9 cellular contexts compared by ENCODE assay signal in genomic region chr18:37254256-37254880, GRCh38.
A peak's percentile ranks its signal among the peaks of the same experiment; 100 is the strongest.
DNase-seq lines count a peak whose midpoint lies in the region; TF ChIP-seq lines count a peak whose summit lies in the region.
"Had no signal": no experiment of that assay in that cellular context is flagged by ENCODE, and none has a peak within 500 bp of the region (broad histone marks: within the 10 kb centered on the region; RNA-seq: fewer than 3 reads in every experiment).

No MANE protein-coding gene starts in this region.

- H3K27me3 ChIP-seq in BLaER1, result peaks cover 10% of the 10 kb centered on the region; the same call in 1 of the 2 replicates

- no peak overlapping the region for H3K27ac Mint-ChIP-seq in IgD-negative memory B cell
- peak overlapping the region; percentile 62 for H3K27ac Mint-ChIP-seq in neural crest cell (ENCODE audit: unreplicated experiment)

- H3K36me3 Mint-ChIP-seq in IgD-negative memory B cell (peaks cover under 1% of the 10 kb centered on the region), neural crest cell (ENCODE audit: low read depth) (no peaks in the 10 kb centered on the region)

- H3K9me3 ChIP-seq in BLaER1, result no peaks in the 10 kb centered on the region
- H3K9me3 ChIP-seq: neutrophil had no signal

- peaks cover 5% of the 10 kb centered on the region; the same call in 1 of the 2 replicates for H3K4me1 ChIP-seq in BLaER1

- no peak overlapping the region for H3K9ac ChIP-seq in BLaER1

- H3K9me3 Mint-ChIP-seq in IgD-negative memory B cell, result peaks cover 0 to 2% (median 0%) of the 10 kb centered on the region in 3 donors
- no peaks in the 10 kb centered on the region for H3K9me3 Mint-ChIP-seq in neural crest cell

- no peaks in the 10 kb centered on the region for H4K20me1 ChIP-seq in BLaER1

- peak overlapping the region; percentile 54 for H3K4me3 ChIP-seq in BLaER1

- H3K4me3 Mint-ChIP-seq in IgD-negative memory B cell, result peak overlapping the region; percentile 42 to 81 (median 70)
- peak overlapping the region; percentile 82 for H3K4me3 Mint-ChIP-seq in neural crest cell

- H3K27ac ChIP-seq in BLaER1, result no peak overlapping the region
- H3K27ac ChIP-seq: neutrophil had no signal

- H3K4me1 Mint-ChIP-seq in IgD-negative memory B cell (peaks cover 0 to 7% (median 7%) of the 10 kb centered on the region in 3 donors), neural crest cell (peaks cover 5% of the 10 kb centered on the region)

- peak overlapping the region; percentile 68 for H3K4me2 ChIP-seq in BLaER1

- peak; percentile 60 for DNase-seq in ecto neural progenitor cell (ENCODE audit: low spot score)
- peak; percentile 5 for DNase-seq in neural crest cell (ENCODE audit: low read depth, low spot score)
- no peak for DNase-seq in GM10266 (ENCODE audit: extremely low spot score)
- DNase-seq in stimulated activated CD4-positive, alpha-beta T cell treated with anti-CD3 and anti-CD28 coated beads, Interleukin-4, amount 100 ng/mL, for 24 hours, result no peak
- no peak for DNase-seq in cortex of kidney (lab: John Stamatoyannopoulos, UW)
- no peak for DNase-seq in NOMO-1 treated with dmso at 0.1 percent for 144 hours (lab: John Stamatoyannopoulos, UW; ENCODE audit: unreplicated experiment)

- TF ChIP-seq CTCF in neural crest cell (conservative IDR thresholded peaks at IDR 0.05), result no peak
- TF ChIP-seq CTCF in GM10266 (IDR thresholded peaks at IDR 0.05; ENCODE audit: control insufficient read depth, insufficient read depth, low read depth, missing control alignments), result no peak

- H3K27me3 Mint-ChIP-seq in IgD-negative memory B cell (peaks cover 34% of the 10 kb centered on the region), neural crest cell (ENCODE audit: low read depth) (peaks cover 67% of the 10 kb centered on the region)

- H3K36me3 ChIP-seq in BLaER1, result no peaks in the 10 kb centered on the region
- H3K36me3 ChIP-seq: neutrophil had no signal

Comparison
In these comparisons a context has a peak if more than half of its experiments do, and no peak if none do; other contexts are left out.
1. DNase-seq: peak in ecto neural progenitor cell (single experiment) and neural crest cell (single experiment); none in GM10266 (single experiment), stimulated activated CD4-positive, alpha-beta T cell treated with anti-CD3 and anti-CD28 coated beads, Interleukin-4, amount 100 ng/mL, for 24 hours (single experiment), cortex of kidney (single experiment) and NOMO-1 treated with dmso at 0.1 percent for 144 hours (single experiment).